9 cellular contexts compared by ENCODE assay signal in genomic region chr15:45048784-45049631, GRCh38. TPM values are rescaled to one million over a fixed set of nuclear protein-coding genes. Genes with fewer than 3 reads are reported as not detected.
DNase-seq lines count a peak whose midpoint lies in the region; ATAC-seq and TF ChIP-seq lines count a peak whose summit lies in the region.
"Had no signal": no experiment of that assay in that cellular context is flagged by ENCODE, and none has a peak within 500 bp of the region (broad histone marks: within the 10 kb centered on the region; RNA-seq: fewer than 3 reads in every experiment).

No MANE protein-coding gene starts in this region.

- BruUV-seq in A673 (replicated peaks; lab: Mats Ljungman, UMichigan) = no TSS peak

- H3K27me3 ChIP-seq in lower lobe of right lung (ENCODE audit: low read depth) (no peaks in the 10 kb centered on the region), GM23248 (replicated peaks; ENCODE audit: insufficient read depth) (no peaks in the 10 kb centered on the region), A673 (replicated peaks; ENCODE audit: insufficient read depth, low read depth, low read length, poor library complexity) (no peaks in the 10 kb centered on the region)
- H3K27me3 ChIP-seq in CD4-positive, alpha-beta T cell (ENCODE audit: control insufficient read depth, insufficient read depth, low read length) = no peaks in the 10 kb centered on the region
- no peaks in the 10 kb centered on the region for H3K27me3 ChIP-seq in CD4-positive, alpha-beta memory T cell (ENCODE audit: insufficient read depth, low read length)

- no peaks in the 10 kb centered on the region for H3K79me2 ChIP-seq in GM23248 (ENCODE audit: insufficient read depth)

- H3K4me3 Mint-ChIP-seq in CD4-positive, alpha-beta T cell = no peak overlapping the region
- no peak overlapping the region for H3K4me3 Mint-ChIP-seq in CD4-positive, alpha-beta memory T cell
- H3K4me3 Mint-ChIP-seq: activated T-cell treated with anti-CD3 and anti-CD28 coated beads, Interleukin-2, amount 50 U/mL, for 72 hours had no signal

- ATAC-seq in HG02884 (IDR thresholded peaks at IDR 0.05; ENCODE audit: unreplicated experiment) = peak; percentile 80
- peak; percentile 83 to 93 for ATAC-seq in lower lobe of right lung
- no peak for ATAC-seq in CD4-positive, alpha-beta T cell (ENCODE audit: poor library complexity)
- ATAC-seq: activated T-cell treated with anti-CD3 and anti-CD28 coated beads, Interleukin-2, amount 50 U/mL, for 72 hours had no signal

- POLR2A ChIA-PET in CD4-positive, alpha-beta T cell (lab: Charles Lee) = interaction anchor here (0.6 kb wide), 1 partner anchor 1974 kb away, joined by 3 read pairs; no protein-coding TSS in a partner anchor
- POLR2A ChIA-PET in A673 (lab: Charles Lee; ENCODE audit: low non-redundant PET) = no interaction called here
- POLR2A ChIA-PET in CD4-positive, alpha-beta memory T cell (lab: Charles Lee; ENCODE audit: partially characterized antibody) = no interaction called here

- H3K9ac ChIP-seq in GM23248 = no peak overlapping the region

- H4K20me1 ChIP-seq in GM23248 (ENCODE audit: insufficient read depth) = no peaks in the 10 kb centered on the region

- CTCF ChIA-PET in CD4-positive, alpha-beta T cell (lab: Charles Lee) = no interaction called here
- CTCF ChIA-PET in A673 (lab: Charles Lee) = interaction anchor here (0.6 kb wide), 1 partner anchor 64 kb away, joined by 8 read pairs; no protein-coding TSS in a partner anchor
- CTCF ChIA-PET in CD4-positive, alpha-beta memory T cell (lab: Charles Lee; ENCODE audit: partially characterized antibody) = interaction anchor here (0.6 to 1.3 kb wide), 2 partner anchors 10 to 12 kb away, joined by 3 to 5 read pairs; no protein-coding TSS in a partner anchor

- intact Hi-C loops in lower lobe of right lung (cut with DNase I) (no loop called here), A673 (cut with micrococcal nuclease; ENCODE audit: unreplicated experiment) (no loop called here)
- intact Hi-C loops in CD4-positive, alpha-beta T cell (cut with DNase I, micrococcal nuclease) = no loop called here
- intact Hi-C loops in CD4-positive, alpha-beta memory T cell (cut with micrococcal nuclease) = no loop called here

- TF ChIP-seq CTCF in lower lobe of right lung (IDR thresholded peaks at IDR 0.05) (no peak), A673 (conservative IDR thresholded peaks at IDR 0.05; ENCODE audit: low read depth, low read length) (no peak)
- TF ChIP-seq CTCF in CD4-positive, alpha-beta T cell (IDR thresholded peaks at IDR 0.05) = no peak

- H3K27ac ChIP-seq in lower lobe of right lung (peak overlapping the region; percentile 41), GM23248 (no peak overlapping the region), A673 (ENCODE audit: low read depth, low read length, poor library complexity, severe bottlenecking) (no peak overlapping the region)
- H3K27ac ChIP-seq in CD4-positive, alpha-beta T cell (ENCODE audit: low read depth, low read length) = no peak overlapping the region
- no peak overlapping the region for H3K27ac ChIP-seq in CD4-positive, alpha-beta memory T cell (ENCODE audit: low read depth, low read length)

- H3F3A ChIP-seq in GM23248 (ENCODE audit: insufficient read depth) = no peaks in the 10 kb centered on the region

- H3K36me3 ChIP-seq in lower lobe of right lung (no peaks in the 10 kb centered on the region), GM23248 (ENCODE audit: low read depth) (no peaks in the 10 kb centered on the region), A673 (ENCODE audit: insufficient read depth, low read length, poor library complexity, severe bottlenecking) (peaks cover 78% of the 10 kb centered on the region)
- H3K36me3 ChIP-seq in CD4-positive, alpha-beta memory T cell (ENCODE audit: insufficient read depth, low read length) = no peaks in the 10 kb centered on the region

- H3K9me2 ChIP-seq in GM23248 (ENCODE audit: insufficient read depth) = no peaks in the 10 kb centered on the region

- peaks cover 66% of the 10 kb centered on the region for H3K36me3 Mint-ChIP-seq in CD4-positive, alpha-beta T cell (ENCODE audit: low read depth)
- peaks cover 30 to 59% of the 10 kb centered on the region in 2 donors for H3K36me3 Mint-ChIP-seq in CD4-positive, alpha-beta memory T cell

- H3K4me1 Mint-ChIP-seq in CD4-positive, alpha-beta T cell (ENCODE audit: low read depth) = no peaks in the 10 kb centered on the region
- no peaks in the 10 kb centered on the region for H3K4me1 Mint-ChIP-seq in CD4-positive, alpha-beta memory T cell

- H2AFZ ChIP-seq in GM23248 = no peak overlapping the region

- H3K9me3 ChIP-seq in lower lobe of right lung = no peaks in the 10 kb centered on the region
- H3K9me3 ChIP-seq in CD4-positive, alpha-beta T cell (ENCODE audit: control insufficient read depth, low read length) = no peaks in the 10 kb centered on the region
- no peaks in the 10 kb centered on the region for H3K9me3 ChIP-seq in GM23248 (ENCODE audit: low read depth)
- H3K9me3 ChIP-seq in A673 (ENCODE audit: low read depth, low read length, poor library complexity, severe bottlenecking) = peaks cover 13% of the 10 kb centered on the region
- no peaks in the 10 kb centered on the region for H3K9me3 ChIP-seq in CD4-positive, alpha-beta memory T cell (ENCODE audit: control insufficient read depth in 1 of 2, low read length in 2 of 2)

- no peak overlapping the region for H3K27ac Mint-ChIP-seq in CD4-positive, alpha-beta T cell
- H3K27ac Mint-ChIP-seq in CD4-positive, alpha-beta memory T cell = no peak overlapping the region
- H3K27ac Mint-ChIP-seq: activated T-cell treated with anti-CD3 and anti-CD28 coated beads, Interleukin-2, amount 50 U/mL, for 72 hours had no signal

- no peak overlapping the region for H3K4me2 ChIP-seq in GM23248 (ENCODE audit: unreplicated experiment)

- in situ Hi-C loops in GM23248 (cut with MboI) = no loop called here

- no peaks in the 10 kb centered on the region for H3K4me1 ChIP-seq in lower lobe of right lung
- H3K4me1 ChIP-seq in GM23248 (ENCODE audit: insufficient read depth) = no peaks in the 10 kb centered on the region
- no peaks in the 10 kb centered on the region for H3K4me1 ChIP-seq in A673 (ENCODE audit: insufficient read depth, low read length, poor library complexity, severe bottlenecking)
- H3K4me1 ChIP-seq in CD4-positive, alpha-beta memory T cell (ENCODE audit: insufficient read depth, low read length) = no peaks in the 10 kb centered on the region

- DNase-seq in ELF-1 (ENCODE audit: low read depth, low spot score) (peak; percentile 37), UCSD-AML1 (lab: John Stamatoyannopoulos, UW; ENCODE audit: unreplicated experiment) (peak; percentile 20), lower lobe of right lung (peak; percentile 59), GM23248 (no peak), A673 (ENCODE audit: low spot score) (no peak)
- DNase-seq in CD4-positive, alpha-beta T cell = no peak
- DNase-seq in CD4-positive, alpha-beta memory T cell = no peak
- DNase-seq: activated T-cell treated with anti-CD3 and anti-CD28 coated beads, Interleukin-2, amount 50 U/mL, for 72 hours had no signal

- 96 to 98% methylated on average over 7 of the region's 7 CpGs for WGBS in GM23248 (ENCODE audit: low coverage in 1 of 2, low lambda C conversion rate in 2 of 2, missing lambda C conversion rate in 2 of 2), 2 experiments

- peaks cover 10% of the 10 kb centered on the region for H3K9me3 Mint-ChIP-seq in CD4-positive, alpha-beta T cell
- peaks cover 0 to 23% (median 12%) of the 10 kb centered on the region in 8 donors for H3K9me3 Mint-ChIP-seq in CD4-positive, alpha-beta memory T cell

- H3K27me3 Mint-ChIP-seq in CD4-positive, alpha-beta T cell = no peaks in the 10 kb centered on the region
- H3K27me3 Mint-ChIP-seq in CD4-positive, alpha-beta memory T cell = no peaks in the 10 kb centered on the region

- H3K4me3 ChIP-seq in lower lobe of right lung (no peak overlapping the region), GM23248 (no peak overlapping the region), A673 (ENCODE audit: low read depth, low read length, poor library complexity, severe bottlenecking) (no peak overlapping the region)
- H3K4me3 ChIP-seq in CD4-positive, alpha-beta memory T cell (ENCODE audit: low read length in 2 of 2) = no peak overlapping the region

RNA-seq across cellular contexts. Expression of gene SORD, which starts 26.0 kb away (rescaled TPM):
- total RNA-seq in lower lobe of right lung (10.5 TPM), A673 (2021) (252 and 286 TPM in 2 replicates)
- 1 to 10 TPM; 1.7 to 1.8 TPM for total RNA-seq in CD4-positive, alpha-beta T cell
- 12.9 and 14.2 TPM in 2 replicates for total RNA-seq in GM23248 (2014; rRNA removed; shearing (Covaris generic))
- 10.9 and 12.0 TPM in 2 replicates for polyA plus RNA-seq in GM23248 (2016; fragmentation: Nextera tagmentation; extraction: Ambion mirVana)
- 1 to 10 TPM; 4.2 to 4.4 TPM for total RNA-seq in CD4-positive, alpha-beta memory T cell
- polyA plus RNA-seq in CD4-positive, alpha-beta memory T cell = 1 to 10 TPM; 6.7 to 7.0 TPM

Comparison
In these comparisons a context has a peak if more than half of its experiments do, and no peak if none do; other contexts are left out.
1. DNase-seq: peak in ELF-1 (single experiment), UCSD-AML1 (single experiment) and lower lobe of right lung (single experiment); none in CD4-positive, alpha-beta T cell (0 of 10), GM23248 (single experiment), A673 (single experiment) and CD4-positive, alpha-beta memory T cell (0 of 5).
2. RNA of gene SORD, which starts 26.0 kb away (total RNA-seq): 252 to 286 TPM in A673; 12.9 to 14.2 TPM in GM23248, 10.5 TPM in lower lobe of right lung (single experiment), 4.2 to 4.4 TPM in CD4-positive, alpha-beta memory T cell and 1.7 to 1.8 TPM in CD4-positive, alpha-beta T cell; every median in the first group is over 10 times any median in the second.